ENCODE assay signal across 2 cellular contexts in genomic region chr19:48631254-48631653, GRCh38.
TF ChIP-seq lines count a peak whose summit lies in the region.

No MANE protein-coding gene starts in this region.

TF ChIP-seq in K562, 482 proteins besides CTCF, POLR2A, EP300 and RAD21:
- TF ChIP-seq ARID4B (CRISPR knock-in tag; IDR thresholded peaks at IDR 0.05): no peak
- no peak for TF ChIP-seq MCM2 (IDR thresholded peaks at IDR 0.05; ENCODE audit: low read depth)
- TF ChIP-seq ZNF764 (CRISPR knock-in tag; IDR thresholded peaks at IDR 0.05; ENCODE audit: low read depth): no peak
- TF ChIP-seq RBM34 (IDR thresholded peaks at IDR 0.05; ENCODE audit: borderline replicate concordance, insufficient read depth, low read length): no peak
- peak; percentile 93 for TF ChIP-seq RFX1 (IDR thresholded peaks at IDR 0.05)
- TF ChIP-seq CREM (IDR thresholded peaks at IDR 0.05; ENCODE audit: low read depth): no peak
- no peak for TF ChIP-seq THAP12 (CRISPR knock-in tag; IDR thresholded peaks at IDR 0.05)
- TF ChIP-seq ZNF695 (CRISPR knock-in tag; IDR thresholded peaks at IDR 0.05): no peak
- no peak for TF ChIP-seq ZNF354B (CRISPR knock-in tag; IDR thresholded peaks at IDR 0.05)
- no peak for TF ChIP-seq ZC3H8 (IDR thresholded peaks at IDR 0.05)
- TF ChIP-seq ZNF347 (CRISPR knock-in tag; IDR thresholded peaks at IDR 0.05; ENCODE audit: low read depth): no peak
- TF ChIP-seq HIVEP1 (CRISPR knock-in tag; IDR thresholded peaks at IDR 0.05): no peak
- TF ChIP-seq, protein P1, sequence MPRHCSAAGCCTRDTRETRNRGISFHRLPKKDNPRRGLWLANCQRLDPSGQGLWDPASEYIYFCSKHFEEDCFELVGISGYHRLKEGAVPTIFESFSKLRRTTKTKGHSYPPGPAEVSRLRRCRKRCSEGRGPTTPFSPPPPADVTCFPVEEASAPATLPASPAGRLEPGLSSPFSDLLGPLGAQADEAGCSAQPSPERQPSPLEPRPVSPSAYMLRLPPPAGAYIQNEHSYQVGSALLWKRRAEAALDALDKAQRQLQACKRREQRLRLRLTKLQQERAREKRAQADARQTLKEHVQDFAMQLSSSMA (CRISPR knock-in tag; IDR thresholded peaks at IDR 0.05): no peak
- no peak for TF ChIP-seq RBM17 (IDR thresholded peaks at IDR 0.05; ENCODE audit: borderline replicate concordance, low read depth, low read length)
- no peak for TF ChIP-seq BACH1 (tag; IDR thresholded peaks at IDR 0.05)
- TF ChIP-seq RCOR1 (IDR thresholded peaks at IDR 0.05; ENCODE audit: borderline replicate concordance in 1 of 2, low read depth in 2 of 2, low read length in 2 of 2): 0 out of 4 replicates have a peak, but pooled peaks of 1 of the 2 experiments have one; percentile 17
- TF ChIP-seq KDM1A (IDR thresholded peaks at IDR 0.05): peak; percentile 84 to 85; a peak in 3 of 4 replicates
- peak; percentile 67; the same call in 1 of the 2 replicates for TF ChIP-seq CTBP1 (IDR thresholded peaks at IDR 0.05; ENCODE audit: borderline replicate concordance)
- peak; percentile 71 for TF ChIP-seq HDAC2 (IDR thresholded peaks at IDR 0.05)

TF ChIP-seq in neural cell, 6 proteins besides CTCF, POLR2A, EP300 and RAD21:
- TF ChIP-seq TAF1 (IDR thresholded peaks at IDR 0.05; ENCODE audit: low read depth): no peak
- no peak for TF ChIP-seq SMC3 (conservative IDR thresholded peaks at IDR 0.05; ENCODE audit: poor library complexity)
- TF ChIP-seq, protein P2, sequence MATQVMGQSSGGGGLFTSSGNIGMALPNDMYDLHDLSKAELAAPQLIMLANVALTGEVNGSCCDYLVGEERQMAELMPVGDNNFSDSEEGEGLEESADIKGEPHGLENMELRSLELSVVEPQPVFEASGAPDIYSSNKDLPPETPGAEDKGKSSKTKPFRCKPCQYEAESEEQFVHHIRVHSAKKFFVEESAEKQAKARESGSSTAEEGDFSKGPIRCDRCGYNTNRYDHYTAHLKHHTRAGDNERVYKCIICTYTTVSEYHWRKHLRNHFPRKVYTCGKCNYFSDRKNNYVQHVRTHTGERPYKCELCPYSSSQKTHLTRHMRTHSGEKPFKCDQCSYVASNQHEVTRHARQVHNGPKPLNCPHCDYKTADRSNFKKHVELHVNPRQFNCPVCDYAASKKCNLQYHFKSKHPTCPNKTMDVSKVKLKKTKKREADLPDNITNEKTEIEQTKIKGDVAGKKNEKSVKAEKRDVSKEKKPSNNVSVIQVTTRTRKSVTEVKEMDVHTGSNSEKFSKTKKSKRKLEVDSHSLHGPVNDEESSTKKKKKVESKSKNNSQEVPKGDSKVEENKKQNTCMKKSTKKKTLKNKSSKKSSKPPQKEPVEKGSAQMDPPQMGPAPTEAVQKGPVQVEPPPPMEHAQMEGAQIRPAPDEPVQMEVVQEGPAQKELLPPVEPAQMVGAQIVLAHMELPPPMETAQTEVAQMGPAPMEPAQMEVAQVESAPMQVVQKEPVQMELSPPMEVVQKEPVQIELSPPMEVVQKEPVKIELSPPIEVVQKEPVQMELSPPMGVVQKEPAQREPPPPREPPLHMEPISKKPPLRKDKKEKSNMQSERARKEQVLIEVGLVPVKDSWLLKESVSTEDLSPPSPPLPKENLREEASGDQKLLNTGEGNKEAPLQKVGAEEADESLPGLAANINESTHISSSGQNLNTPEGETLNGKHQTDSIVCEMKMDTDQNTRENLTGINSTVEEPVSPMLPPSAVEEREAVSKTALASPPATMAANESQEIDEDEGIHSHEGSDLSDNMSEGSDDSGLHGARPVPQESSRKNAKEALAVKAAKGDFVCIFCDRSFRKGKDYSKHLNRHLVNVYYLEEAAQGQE (IDR thresholded peaks at IDR 0.05; ENCODE audit: borderline replicate concordance): no peak
- no peak for TF ChIP-seq POLR2AphosphoS5 (IDR thresholded peaks at IDR 0.05)
- no peak for TF ChIP-seq EZH2 (IDR thresholded peaks at IDR 0.05; ENCODE audit: borderline replicate concordance, insufficient read depth, low read length, poor library complexity, severe bottlenecking)
- no peak for TF ChIP-seq MXI1 (conservative IDR thresholded peaks at IDR 0.05; ENCODE audit: poor library complexity, severe bottlenecking)
